ENCODE assay signal across 16 cellular contexts in genomic region chr3:114242947-114243346, GRCh38. TPM values are rescaled to one million over a fixed set of nuclear protein-coding genes. Genes with fewer than 3 reads are reported as not detected.
DNase-seq lines count a peak whose midpoint lies in the region; ATAC-seq, FAIRE-seq and TF ChIP-seq lines count a peak whose summit lies in the region.
"Had no signal": no experiment of that assay in that cellular context is flagged by ENCODE, and none has a peak within 500 bp of the region (broad histone marks: within the 10 kb centered on the region; RNA-seq: fewer than 3 reads in every experiment).

No MANE protein-coding gene starts in this region.

- no peaks in the 10 kb centered on the region for H4K20me1 ChIP-seq in GM23338 (replicated peaks; ENCODE audit: insufficient read depth)
- H4K20me1 ChIP-seq: BLaER1 treated with 17β-estradiol and CSF1 and Interleukin-3, amounts not matched to agents 10 nM and 100 nM had no signal

- DNase-seq in GM12892 (ENCODE audit: insufficient read length) = peak; percentile 24
- peak; percentile 20 for DNase-seq in GM19238 (ENCODE audit: insufficient read length, low spot score)
- no peak for DNase-seq in osteocyte (ENCODE audit: extremely low spot score, unreplicated experiment)
- DNase-seq in CD1c-positive myeloid dendritic cell (ENCODE audit: extremely low spot score) = no peak
- no peak for DNase-seq in GM23338 (ENCODE audit: low spot score)
- no peak for DNase-seq in NK-92 (lab: John Stamatoyannopoulos, UW; ENCODE audit: unreplicated experiment)
- DNase-seq: KG1, NCI-H345 had no signal

- H3K27ac ChIP-seq in GM23338 (ENCODE audit: low read depth) = no peak overlapping the region
- H3K27ac ChIP-seq: BLaER1 treated with 17β-estradiol and CSF1 and Interleukin-3, amounts not matched to agents 10 nM and 100 nM had no signal

- H3K79me2 ChIP-seq in GM23338 (replicated peaks; ENCODE audit: insufficient read depth) = no peaks in the 10 kb centered on the region

- peaks cover 3% of the 10 kb centered on the region for H3K9me2 ChIP-seq in GM23338 (ENCODE audit: insufficient read depth)

- no peaks in the 10 kb centered on the region for H3K4me1 ChIP-seq in GM23338 (ENCODE audit: insufficient read depth)
- H3K4me1 ChIP-seq: BLaER1 treated with 17β-estradiol and CSF1 and Interleukin-3, amounts not matched to agents 10 nM and 100 nM had no signal

- H3K27me3 Mint-ChIP-seq in osteocyte (ENCODE audit: unreplicated experiment) (no peaks in the 10 kb centered on the region), GM23338 (ENCODE audit: insufficient read depth, low read depth, poor library complexity) (peaks cover 4% of the 10 kb centered on the region)

- peak; percentile 83 for FAIRE-seq in GM12892 (lab: Jason Lieb, UNC)
- FAIRE-seq: frontal cortex had no signal

- no peak overlapping the region for H3K4me3 ChIP-seq in GM23338
- H3K4me3 ChIP-seq: BLaER1 treated with 17β-estradiol and CSF1 and Interleukin-3, amounts not matched to agents 10 nM and 100 nM had no signal

- H3K27me3 ChIP-seq in GM23338 (ENCODE audit: insufficient read depth) = no peaks in the 10 kb centered on the region
- H3K27me3 ChIP-seq: BLaER1 treated with 17β-estradiol and CSF1 and Interleukin-3, amounts not matched to agents 10 nM and 100 nM had no signal

- H3K4me1 Mint-ChIP-seq in osteocyte (ENCODE audit: unreplicated experiment) (no peaks in the 10 kb centered on the region), GM23338 (no peaks in the 10 kb centered on the region)

- H3K4me2 ChIP-seq in GM23338 = no peak overlapping the region
- H3K4me2 ChIP-seq: BLaER1 treated with 17β-estradiol and CSF1 and Interleukin-3, amounts not matched to agents 10 nM and 100 nM had no signal

- H3K4me3 Mint-ChIP-seq in osteocyte (ENCODE audit: unreplicated experiment) (no peak overlapping the region), GM23338 (no peak overlapping the region)

- H3K9me3 Mint-ChIP-seq in osteocyte (ENCODE audit: unreplicated experiment) (peaks cover 7% of the 10 kb centered on the region), GM23338 (peaks cover 36% of the 10 kb centered on the region)

- H3K36me3 Mint-ChIP-seq in osteocyte (ENCODE audit: unreplicated experiment) = no peaks in the 10 kb centered on the region
- peaks cover 34% of the 10 kb centered on the region for H3K36me3 Mint-ChIP-seq in GM23338 (ENCODE audit: low read depth)

- peak; percentile 98 for ATAC-seq in HG02759 (IDR thresholded peaks at IDR 0.05; ENCODE audit: unreplicated experiment)
- peak; percentile 97 for ATAC-seq in HG03520 (IDR thresholded peaks at IDR 0.05; ENCODE audit: unreplicated experiment)
- ATAC-seq in GM23338 = no peak

- TF ChIP-seq CTCF in osteocyte (IDR thresholded peaks at IDR 0.05) (no peak), GM23338 (conservative IDR thresholded peaks at IDR 0.05; ENCODE audit: low read depth in 2 of 2) (no peak)

- no peak for TF ChIP-seq POLR2A in GM12892 (IDR thresholded peaks at IDR 0.05; ENCODE audit: low read depth, low read length)

- no peaks in the 10 kb centered on the region for H3K36me3 ChIP-seq in GM23338 (ENCODE audit: insufficient read depth)
- H3K36me3 ChIP-seq: BLaER1 treated with 17β-estradiol and CSF1 and Interleukin-3, amounts not matched to agents 10 nM and 100 nM had no signal

- no peak overlapping the region for H2AFZ ChIP-seq in GM23338

- no peaks in the 10 kb centered on the region for H3F3A ChIP-seq in GM23338 (replicated peaks; ENCODE audit: low read depth)

- no peak overlapping the region for H3K27ac Mint-ChIP-seq in osteocyte (ENCODE audit: unreplicated experiment)
- no peak overlapping the region for H3K27ac Mint-ChIP-seq in GM23338

TF ChIP-seq in GM23338, 12 proteins besides CTCF, POLR2A, EP300 and RAD21 (continues in another document):
- TF ChIP-seq POLR2AphosphoS5 (IDR thresholded peaks at IDR 0.05; ENCODE audit: low read depth) (no peak), EZH2phosphoT487 (IDR thresholded peaks at IDR 0.05; ENCODE audit: unreplicated experiment) (no peak), NANOG (IDR thresholded peaks at IDR 0.05; ENCODE audit: borderline replicate concordance) (no peak), CREB1 (CRISPR knock-in tag; IDR thresholded peaks at IDR 0.05; ENCODE audit: low read depth) (no peak), STAT1 (IDR thresholded peaks at IDR 0.05; ENCODE audit: unreplicated experiment) (no peak), ETS1 (IDR thresholded peaks at IDR 0.05) (no peak), ZNF331 (CRISPR knock-in tag; IDR thresholded peaks at IDR 0.05; ENCODE audit: low read depth) (no peak), JUNB (IDR thresholded peaks at IDR 0.05; ENCODE audit: unreplicated experiment) (no peak), EZH2 (IDR thresholded peaks at IDR 0.05; ENCODE audit: low read depth, unreplicated experiment) (no peak), ZNF114 (CRISPR knock-in tag; IDR thresholded peaks at IDR 0.05) (no peak), REST (IDR thresholded peaks at IDR 0.05; ENCODE audit: unreplicated experiment) (no peak)

RNA-seq across cellular contexts. Expression of gene ZNF80, which starts 5.6 kb away (rescaled TPM):
- not detected for polyA plus RNA-seq in GM12892 (2012; ENCODE audit: missing spikeins)
- total RNA-seq in osteocyte = not detected in 2 replicates
- total RNA-seq in GM23338 (2014; rRNA removed; shearing (Covaris generic)) = not detected in 2 replicates
- not detected in 2 replicates for polyA plus RNA-seq in GM23338 (2016; fragmentation: Nextera tagmentation; extraction: Ambion mirVana)
- total RNA-seq: chondrocyte, frontal cortex, lung microvascular endothelial cell, pulmonary artery endothelial cell had no signal

RNA-seq across cellular contexts. Expression of gene TIGIT, which starts 50.9 kb away (rescaled TPM):
- polyA plus RNA-seq in GM12892 (2012; ENCODE audit: missing spikeins) = 10.9 TPM
- total RNA-seq in osteocyte = not detected in 2 replicates
- 0.07 TPM in 1 of 2 replicates, not detected in the other for total RNA-seq in GM23338 (2014; rRNA removed; shearing (Covaris generic))
- polyA plus RNA-seq in GM23338 (2016; fragmentation: Nextera tagmentation; extraction: Ambion mirVana) = 0.07 and 0.50 TPM in 2 replicates
- total RNA-seq: chondrocyte, frontal cortex, lung microvascular endothelial cell, pulmonary artery endothelial cell, SK-MEL-5 had no signal

Comparison
In these comparisons a context has a peak if more than half of its experiments do, and no peak if none do; other contexts are left out.
1. DNase-seq: peak in GM12892 (single experiment) and GM19238 (single experiment); none in osteocyte (single experiment), CD1c-positive myeloid dendritic cell (single experiment), GM23338 (single experiment) and NK-92 (single experiment).